In genomic region chr6:51514396-51515051, GRCh38 we compare ENCODE assay signal across 20 cellular contexts.
DNase-seq lines count a peak whose midpoint lies in the region; ATAC-seq, FAIRE-seq and TF ChIP-seq lines count a peak whose summit lies in the region.
"Had no signal": no experiment of that assay in that cellular context is flagged by ENCODE, and none has a peak within 500 bp of the region (broad histone marks: within the 10 kb centered on the region; RNA-seq: fewer than 3 reads in every experiment).

No MANE protein-coding gene starts in this region.

- FAIRE-seq in astrocyte (lab: Jason Lieb, UNC), result no peak
- FAIRE-seq: G401.6, GM19239 had no signal

- no peak for TF ChIP-seq CTCF in astrocyte (IDR thresholded peaks at IDR 0.05; ENCODE audit: insufficient read depth, low read depth, low read length)
- TF ChIP-seq CTCF in fibroblast of mammary gland (conservative IDR thresholded peaks at IDR 0.05; ENCODE audit: control insufficient read depth, insufficient read depth, low read depth, low read length), result no peak
- TF ChIP-seq CTCF in foreskin fibroblast (IDR thresholded peaks at IDR 0.05; ENCODE audit: low read depth, low read length), result no peak

- H3K4me3 ChIP-seq in astrocyte (ENCODE audit: insufficient read depth, low read depth, low read length) (no peak overlapping the region), fibroblast of mammary gland (ENCODE audit: control insufficient read depth, low read depth, low read length) (no peak overlapping the region), neuron (ENCODE audit: low read length) (peak overlapping the region; percentile 7), foreskin fibroblast (ENCODE audit: low read depth in 1 of 2, low read length in 2 of 2) (no peak overlapping the region)
- no peak overlapping the region for H3K4me3 ChIP-seq in naive thymus-derived CD4-positive, alpha-beta T cell (ENCODE audit: low read length)
- H3K4me3 ChIP-seq: heart left ventricle, sigmoid colon, uterus had no signal

- peaks cover under 1% of the 10 kb centered on the region for H3K27me3 Mint-ChIP-seq in astrocyte (ENCODE audit: low read depth, unreplicated experiment)
- no peaks in the 10 kb centered on the region for H3K27me3 Mint-ChIP-seq in naive thymus-derived CD4-positive, alpha-beta T cell
- H3K27me3 Mint-ChIP-seq: CD4-positive, alpha-beta memory T cell; naive thymus-derived CD8-positive, alpha-beta T cell had no signal

- peak; percentile 73 for DNase-seq in DMS53 (lab: John Stamatoyannopoulos, UW)
- peak; percentile 4 for DNase-seq in astrocyte (ENCODE audit: low read depth)
- DNase-seq in fibroblast of mammary gland (ENCODE audit: low read depth), result peak; percentile 1
- no peak for DNase-seq in naive thymus-derived CD4-positive, alpha-beta T cell
- DNase-seq in NCI-H345 (lab: John Stamatoyannopoulos, UW), result no peak
- no peak for DNase-seq in foreskin fibroblast
- DNase-seq: CD4-positive, alpha-beta memory T cell; effector memory CD4-positive, alpha-beta T cell; heart left ventricle; left cardiac atrium; naive thymus-derived CD8-positive, alpha-beta T cell; NCI-H2171 treated with DMSO at 0.1 percent for 48 hours; sigmoid colon; stimulated activated CD4-positive, alpha-beta T cell treated with anti-CD3 and anti-CD28 coated beads, Interleukin-4, amount 100 ng/mL, for 4 hours; uterus had no signal

- POLR2A ChIA-PET in naive thymus-derived CD4-positive, alpha-beta T cell (lab: Charles Lee), result no interaction called here

- intact Hi-C loops in naive thymus-derived CD4-positive, alpha-beta T cell (cut with micrococcal nuclease), result no loop called here

- H3K4me3 Mint-ChIP-seq in astrocyte (ENCODE audit: unreplicated experiment), result no peak overlapping the region
- H3K4me3 Mint-ChIP-seq in naive thymus-derived CD4-positive, alpha-beta T cell, result no peak overlapping the region
- H3K4me3 Mint-ChIP-seq: CD4-positive, alpha-beta memory T cell; naive thymus-derived CD8-positive, alpha-beta T cell had no signal

- H3K27ac Mint-ChIP-seq in astrocyte (ENCODE audit: unreplicated experiment), result peak overlapping the region; percentile 75
- H3K27ac Mint-ChIP-seq in naive thymus-derived CD4-positive, alpha-beta T cell, result no peak overlapping the region
- H3K27ac Mint-ChIP-seq: CD4-positive, alpha-beta memory T cell; naive thymus-derived CD8-positive, alpha-beta T cell had no signal

- no peaks in the 10 kb centered on the region for H3K36me3 ChIP-seq in astrocyte (ENCODE audit: insufficient read depth, low read length)
- H3K36me3 ChIP-seq in neuron (ENCODE audit: insufficient read depth, low read length), result no peaks in the 10 kb centered on the region
- no peaks in the 10 kb centered on the region for H3K36me3 ChIP-seq in naive thymus-derived CD4-positive, alpha-beta T cell (ENCODE audit: control insufficient read depth in 2 of 3, insufficient read depth in 3 of 3, low read length in 3 of 3)
- H3K36me3 ChIP-seq: heart left ventricle, sigmoid colon, uterus had no signal

- H3K4me2 ChIP-seq in astrocyte (ENCODE audit: low read length), result peak overlapping the region; percentile 45
- H3K4me2 ChIP-seq: SK-N-SH had no signal

- no peaks in the 10 kb centered on the region for H3K9me3 ChIP-seq in astrocyte (ENCODE audit: insufficient read depth, low read depth, low read length)
- no peaks in the 10 kb centered on the region for H3K9me3 ChIP-seq in neuron (ENCODE audit: low read length)
- no peaks in the 10 kb centered on the region for H3K9me3 ChIP-seq in naive thymus-derived CD4-positive, alpha-beta T cell (ENCODE audit: control insufficient read depth in 2 of 3, low read length in 3 of 3)
- H3K9me3 ChIP-seq: SK-N-SH, uterus had no signal

- H3K79me2 ChIP-seq in astrocyte (ENCODE audit: insufficient read depth, low read length), result no peaks in the 10 kb centered on the region

- H3K27me3 ChIP-seq in astrocyte (ENCODE audit: insufficient read depth, low read length) (no peaks in the 10 kb centered on the region), neuron (ENCODE audit: insufficient read depth, low read length) (no peaks in the 10 kb centered on the region)
- H3K27me3 ChIP-seq in naive thymus-derived CD4-positive, alpha-beta T cell (ENCODE audit: control insufficient read depth in 2 of 2, insufficient read depth in 2 of 2, low read length in 2 of 2), result no peaks in the 10 kb centered on the region
- H3K27me3 ChIP-seq: heart left ventricle, sigmoid colon, uterus had no signal

- no peaks in the 10 kb centered on the region for H3K9me3 Mint-ChIP-seq in astrocyte (ENCODE audit: unreplicated experiment)
- peaks cover 0 to 14% (median 7%) of the 10 kb centered on the region in 11 donors for H3K9me3 Mint-ChIP-seq in naive thymus-derived CD4-positive, alpha-beta T cell

- H2AFZ ChIP-seq in astrocyte (ENCODE audit: low read depth, low read length), result no peak overlapping the region
- peak overlapping the region; percentile 69 for H2AFZ ChIP-seq in neuron (ENCODE audit: low read depth, low read length)

- H3K4me1 ChIP-seq in astrocyte (ENCODE audit: insufficient read depth, low read length) (no peaks in the 10 kb centered on the region), neuron (ENCODE audit: insufficient read depth, low read length) (peaks cover 37% of the 10 kb centered on the region)
- no peaks in the 10 kb centered on the region for H3K4me1 ChIP-seq in naive thymus-derived CD4-positive, alpha-beta T cell (ENCODE audit: control insufficient read depth in 2 of 2, insufficient read depth in 2 of 2, low read length in 2 of 2)
- H3K4me1 ChIP-seq: heart left ventricle, sigmoid colon, uterus had no signal

- ATAC-seq in naive thymus-derived CD4-positive, alpha-beta T cell, result no peak
- ATAC-seq in GM18498 (IDR thresholded peaks at IDR 0.05; ENCODE audit: unreplicated experiment), result no peak
- ATAC-seq: heart left ventricle; left cardiac atrium; naive thymus-derived CD8-positive, alpha-beta T cell had no signal

- H3K4me1 Mint-ChIP-seq in astrocyte (ENCODE audit: low read depth, unreplicated experiment), result peaks cover 24% of the 10 kb centered on the region
- no peaks in the 10 kb centered on the region for H3K4me1 Mint-ChIP-seq in naive thymus-derived CD4-positive, alpha-beta T cell
- H3K4me1 Mint-ChIP-seq: CD4-positive, alpha-beta memory T cell; naive thymus-derived CD8-positive, alpha-beta T cell had no signal

- H4K20me1 ChIP-seq in astrocyte (ENCODE audit: insufficient read depth, low read length), result no peaks in the 10 kb centered on the region

- H3K27ac ChIP-seq in astrocyte (ENCODE audit: low read depth, low read length), result no peak overlapping the region
- no peak overlapping the region for H3K27ac ChIP-seq in naive thymus-derived CD4-positive, alpha-beta T cell (ENCODE audit: low read depth, low read length)
- H3K27ac ChIP-seq: heart left ventricle, sigmoid colon, uterus had no signal

- CTCF ChIA-PET in naive thymus-derived CD4-positive, alpha-beta T cell (lab: Charles Lee), result no interaction called here

- no peak overlapping the region for H3K9ac ChIP-seq in astrocyte (ENCODE audit: low read length)
- H3K9ac ChIP-seq: SK-N-SH had no signal

- H3K36me3 Mint-ChIP-seq in astrocyte (ENCODE audit: low read depth, unreplicated experiment), result no peaks in the 10 kb centered on the region
- peaks cover 0 to 5% (median 0%) of the 10 kb centered on the region in 5 donors for H3K36me3 Mint-ChIP-seq in naive thymus-derived CD4-positive, alpha-beta T cell
- H3K36me3 Mint-ChIP-seq: CD4-positive, alpha-beta memory T cell had no signal

Comparison
In these comparisons a context has a peak if more than half of its experiments do, and no peak if none do; other contexts are left out.
1. DNase-seq: peak in DMS53 (single experiment), astrocyte (single experiment) and fibroblast of mammary gland (single experiment); none in naive thymus-derived CD4-positive, alpha-beta T cell (0 of 9), NCI-H345 (single experiment) and foreskin fibroblast (0 of 2).